Comparison of ENCODE assay signal across 8 cellular contexts in the genomic region with DNA sequence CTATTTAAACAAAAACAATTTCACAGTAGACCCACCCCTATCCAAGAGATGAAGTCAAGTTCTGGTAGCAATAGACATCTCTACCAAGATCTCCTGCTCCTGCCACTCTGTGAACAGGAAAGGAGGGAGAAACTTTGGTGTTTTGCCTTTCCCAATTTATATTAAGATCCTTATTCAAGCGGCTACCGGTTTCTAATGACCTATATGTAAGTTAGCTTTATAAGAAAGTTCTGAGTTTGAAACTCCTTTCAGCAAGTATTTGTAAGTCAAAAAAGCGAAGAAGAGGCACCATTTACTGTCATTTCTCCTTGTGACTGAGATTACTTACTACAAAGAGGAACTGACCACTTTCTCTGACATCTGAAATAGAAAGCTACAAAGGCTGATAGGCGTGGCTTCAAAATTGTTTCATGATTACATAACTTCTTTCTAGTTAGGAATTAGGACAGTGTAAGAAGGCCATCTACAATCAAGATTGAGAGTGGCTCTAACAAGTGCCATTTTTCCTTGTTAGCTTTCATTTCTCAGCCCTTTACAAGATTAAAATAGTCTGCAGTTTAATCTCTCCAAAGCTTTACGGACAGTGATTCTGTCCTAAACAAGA. TPM values are rescaled to one million over a fixed set of nuclear protein-coding genes. Genes with fewer than 3 reads are reported as not detected.
DNase-seq lines count a peak whose midpoint lies in the region; ATAC-seq lines count a peak whose summit lies in the region.

A gene (plus strand): TSS at position 448 of the 604 bp plus-strand sequence. CDS start 10,803 bp downstream, outside the sequence.

- H3K9me3 ChIP-seq in mononuclear cell (ENCODE audit: low read depth, low read length) = no peaks in the 10 kb centered on the region

- peak within 1 kb of the TSS; percentile 59 for H3K4me3 ChIP-seq in mononuclear cell (ENCODE audit: low read length)

- peak; percentile 91 for ATAC-seq in GM18520 (IDR thresholded peaks at IDR 0.05; ENCODE audit: unreplicated experiment)
- ATAC-seq in GM21786 (IDR thresholded peaks at IDR 0.05; ENCODE audit: unreplicated experiment) = peak; percentile 95

- DNase-seq in MV-4-11 (lab: John Stamatoyannopoulos, UW) (peak; percentile 97), cerebellar nuclear complex (lab: John Stamatoyannopoulos, UW) (no peak), NCI-H510A (lab: John Stamatoyannopoulos, UW) (no peak), NCI-H187 (lab: John Stamatoyannopoulos, UW) (no peak)
- no peak for DNase-seq in NK-92 treated with Interleukin-12 subunit alpha and Interleukin-12 subunit beta, amount 100 ng/mL, for 24 hours (lab: John Stamatoyannopoulos, UW)

- H3K4me1 ChIP-seq in mononuclear cell (ENCODE audit: insufficient read depth, low read length) = peaks cover 16% of the 10 kb centered on the region

- H3K27me3 ChIP-seq in mononuclear cell (ENCODE audit: insufficient read depth, low read length) = no peaks in the 10 kb centered on the region

RNA-seq across cellular contexts. Expression of the gene that starts here (rescaled TPM):
- total RNA-seq in mononuclear cell = 31.8 TPM
